ENCODE assay signal across 14 cellular contexts in the genomic region with DNA sequence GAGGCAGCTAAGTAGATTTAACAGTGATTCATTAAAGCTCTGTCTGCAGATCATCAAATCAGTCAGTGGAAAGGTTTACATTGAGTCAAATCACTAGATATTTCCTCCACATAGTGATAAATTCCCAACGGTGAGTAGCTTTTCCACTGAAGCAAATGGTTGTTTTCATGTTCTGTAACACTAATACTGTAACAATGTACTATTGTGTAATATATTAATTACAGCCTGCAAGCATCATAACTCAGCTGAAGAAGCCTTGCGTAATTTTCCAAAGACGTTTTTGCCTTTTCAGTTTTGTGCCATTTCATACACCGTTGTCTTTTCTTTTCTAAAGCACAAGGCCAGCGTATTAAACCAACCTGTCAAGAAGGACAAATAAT. TPM values are rescaled to one million over a fixed set of nuclear protein-coding genes. Genes with fewer than 3 reads are reported as not detected.
A peak's percentile ranks its signal among the peaks of the same experiment; 100 is the strongest.
DNase-seq lines count a peak whose midpoint lies in the region; ATAC-seq and TF ChIP-seq lines count a peak whose summit lies in the region.
"Had no signal": no experiment of that assay in that cellular context is flagged by ENCODE, and none has a peak within 500 bp of the region (broad histone marks: within the 10 kb centered on the region; RNA-seq: fewer than 3 reads in every experiment).

No MANE protein-coding gene starts in this region.

- no peak for TF ChIP-seq RAD21 in Ishikawa (IDR thresholded peaks at IDR 0.05; ENCODE audit: low read depth)

- DNase-seq in AG09309 (ENCODE audit: low read depth) (peak; percentile 73), breast epithelium (ENCODE audit: low spot score in 2 of 2) (no peak), kidney tubule cell (ENCODE audit: low spot score) (peak; percentile 63), NCI-H524 (lab: John Stamatoyannopoulos, UW) (no peak), retina (no peak)
- DNase-seq in activated CD8-positive, alpha-beta memory T cell treated with anti-CD3 and anti-CD28 coated beads, Interleukin-2, amount 50 U/mL, for 48 hours, result no peak
- DNase-seq: activated CD4-positive, alpha-beta T cell treated with anti-CD3 and anti-CD28 coated beads for 1 hour; activated T-cell treated with anti-CD3 and anti-CD28 coated beads, Interleukin-2, amount 50 U/mL, for 4 hours; amygdala; C1 segment of cervical spinal cord; effector CD4-positive, alpha-beta T cell had no signal

- TF ChIP-seq CTCF in AG09309 (IDR thresholded peaks at IDR 0.05; ENCODE audit: control insufficient read depth, insufficient read depth, low read depth, low read length, missing control alignments) (no peak), breast epithelium (IDR thresholded peaks at IDR 0.05) (no peak)

- intact Hi-C loops in breast epithelium (cut with DNase I; ENCODE audit: low total_unique reads), result no loop called here

- peaks cover 0 to 6% of the 10 kb centered on the region in 2 donors for H3K4me1 ChIP-seq in breast epithelium

- no peak for TF ChIP-seq POLR2A in breast epithelium (IDR thresholded peaks at IDR 0.05)

- no peak overlapping the region for H3K4me3 ChIP-seq in AG09309 (ENCODE audit: control insufficient read depth, low read depth, low read length)
- no peak overlapping the region for H3K4me3 ChIP-seq in breast epithelium
- H3K4me3 ChIP-seq: hepatocyte had no signal

- peak overlapping the region; percentile 44 to 45 for H3K27ac ChIP-seq in breast epithelium
- H3K27ac ChIP-seq: hepatocyte had no signal

- no peaks in the 10 kb centered on the region for H3K36me3 ChIP-seq in breast epithelium

- H3K9me3 ChIP-seq in breast epithelium, result no peaks in the 10 kb centered on the region

- no peak for ATAC-seq in GM18520 (IDR thresholded peaks at IDR 0.05; ENCODE audit: unreplicated experiment)
- ATAC-seq: activated T-cell treated with anti-CD3 and anti-CD28 coated beads, Interleukin-2, amount 50 U/mL, for 4 hours had no signal

- TF ChIP-seq EP300 in Ishikawa (IDR thresholded peaks at IDR 0.05; ENCODE audit: borderline replicate concordance), result no peak

- H3K27me3 ChIP-seq in breast epithelium, result no peaks in the 10 kb centered on the region
- H3K27me3 ChIP-seq: hepatocyte had no signal

TF ChIP-seq in Ishikawa, 13 proteins besides CTCF, POLR2A, EP300 and RAD21:
- TF ChIP-seq, protein P1, sequence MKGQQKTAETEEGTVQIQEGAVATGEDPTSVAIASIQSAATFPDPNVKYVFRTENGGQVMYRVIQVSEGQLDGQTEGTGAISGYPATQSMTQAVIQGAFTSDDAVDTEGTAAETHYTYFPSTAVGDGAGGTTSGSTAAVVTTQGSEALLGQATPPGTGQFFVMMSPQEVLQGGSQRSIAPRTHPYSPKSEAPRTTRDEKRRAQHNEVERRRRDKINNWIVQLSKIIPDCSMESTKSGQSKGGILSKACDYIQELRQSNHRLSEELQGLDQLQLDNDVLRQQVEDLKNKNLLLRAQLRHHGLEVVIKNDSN (IDR thresholded peaks at IDR 0.05), result no peak
- TF ChIP-seq CEBPB (IDR thresholded peaks at IDR 0.05), result peak; percentile 82

RNA-seq across cellular contexts. Expression of a gene that starts 16.9 kb away (rescaled TPM):
- total RNA-seq in breast epithelium, result 10 to 100 TPM in 2 of 3 donors, 1 to 10 TPM in 1; 3.0 to 14.7 (median 10.5) TPM

Comparison
In these comparisons a context has a peak if more than half of its experiments do, and no peak if none do; other contexts are left out.
1. DNase-seq: peak in AG09309 (single experiment) and kidney tubule cell (single experiment); none in breast epithelium (0 of 2), NCI-H524 (0 of 2), retina (single experiment) and activated CD8-positive, alpha-beta memory T cell treated with anti-CD3 and anti-CD28 coated beads, Interleukin-2, amount 50 U/mL, for 48 hours (single experiment).